ENCODE assay signal across 24 cellular contexts in genomic region chr10:51289519-51289918, GRCh38.
"Had no signal": no experiment of that assay in that cellular context is flagged by ENCODE, and none has a peak within 500 bp of the region (broad histone marks: within the 10 kb centered on the region; RNA-seq: fewer than 3 reads in every experiment).

No MANE protein-coding gene starts in this region.

- H3K27ac ChIP-seq: stomach, suprapubic skin, testis, thoracic aorta, thyroid gland, tibial artery, tibial nerve, transverse colon, upper lobe of left lung, upper lobe of right lung, uterus, vagina had no signal

- H3K9me3 ChIP-seq: stomach, testis, thoracic aorta, thyroid gland, tibial artery, tibial nerve, transverse colon, upper lobe of left lung, upper lobe of right lung, uterus, vagina had no signal

- H3K4me1 ChIP-seq: stomach, suprapubic skin, testis, thyroid gland, tibial nerve, transverse colon, upper lobe of left lung, upper lobe of right lung, uterus, vagina had no signal

- DNase-seq: stimulated activated CD4-positive, alpha-beta T cell treated with anti-CD3 and anti-CD28 coated beads, Interleukin-2, amount 100 ng/mL, for 48 hours; stimulated activated CD4-positive, alpha-beta T cell treated with anti-CD3 and anti-CD28 coated beads, Interleukin-4, amount 100 ng/mL, for 1 hour; stimulated activated CD4-positive, alpha-beta T cell treated with anti-CD3 and anti-CD28 coated beads, Interleukin-4, amount 100 ng/mL, for 24 hours; stimulated activated CD4-positive, alpha-beta T cell treated with anti-CD3 and anti-CD28 coated beads, Interleukin-4, amount 100 ng/mL, for 4 hours; stimulated activated CD8-positive, alpha-beta memory T cell treated with anti-CD3 and anti-CD28 coated beads, Interleukin-4, amount 100 ng/mL, for 48 hours; stimulated activated naive B cell treated with anti-CD40 and anti-IgM and Interleukin-4, amounts not matched to agents 10 μg/mL and 1 μg/mL and 100 μg/mL, for 72 hours; stimulated activated naive CD4-positive, alpha-beta T cell; stimulated activated naive CD4-positive, alpha-beta T cell treated with Interleukin-2 at 50 U/mL for 16 hours; stimulated activated naive CD8-positive, alpha-beta T cell treated with anti-CD3 and anti-CD28 coated beads, Interleukin-15, amount 100 ng/mL, for 72 hours; stimulated activated naive CD8-positive, alpha-beta T cell treated with anti-CD3 and anti-CD28 coated beads, Interleukin-15, Interleukin-2, amounts not matched to agents 100 U/mL and 50 U/mL, for 24 hours; stomach; substantia nigra; testis; thyroid gland; tibial artery; transverse colon; trophoblast cell; upper lobe of left lung; upper lobe of right lung; uterus had no signal

- H3K4me3 ChIP-seq: stomach, suprapubic skin, testis, thoracic aorta, thyroid gland, tibial artery, tibial nerve, transverse colon, upper lobe of left lung, upper lobe of right lung, uterus, vagina had no signal

- H3K36me3 ChIP-seq: stomach, suprapubic skin, thoracic aorta, thyroid gland, tibial artery, tibial nerve, transverse colon, upper lobe of left lung, upper lobe of right lung, uterus, vagina had no signal
